8 cellular contexts compared by ENCODE assay signal in the genomic region with DNA sequence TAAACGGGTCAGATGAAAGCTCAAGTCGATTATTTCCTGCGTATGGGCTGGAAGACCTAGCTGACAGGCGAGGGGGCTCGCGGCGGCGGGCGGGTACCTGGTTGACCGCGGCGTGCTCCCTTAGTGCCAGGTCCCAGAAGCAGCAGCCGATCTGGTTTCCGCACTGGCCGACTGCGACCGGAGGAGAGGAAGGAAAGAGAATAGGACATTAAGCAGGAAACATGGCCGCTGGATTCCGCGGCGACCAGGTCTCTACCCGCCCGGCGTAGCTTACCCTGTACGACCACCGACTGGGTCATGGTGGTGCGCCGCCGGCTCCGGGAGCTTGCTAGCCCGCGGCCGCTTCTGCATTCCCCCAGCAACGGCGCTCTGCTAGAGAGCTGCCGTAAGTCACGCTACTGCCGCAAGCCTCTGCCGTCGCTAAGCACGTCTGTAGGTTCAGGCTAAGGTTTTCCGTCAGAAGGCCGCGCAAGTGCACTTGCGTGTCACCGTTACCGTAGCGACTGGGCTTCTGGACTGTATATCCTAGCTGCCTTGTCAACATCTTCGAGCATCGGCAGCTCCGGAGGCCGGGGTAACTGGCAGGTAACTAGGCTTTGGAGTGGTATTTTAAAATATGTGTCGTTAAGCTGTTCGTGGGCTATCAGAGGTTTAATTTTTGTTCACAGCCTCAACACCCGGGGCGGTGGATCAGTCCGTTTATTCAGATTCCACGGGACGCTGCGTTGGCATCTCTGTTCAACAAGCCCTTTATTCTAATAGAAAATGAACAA. TPM values are rescaled to one million over a fixed set of nuclear protein-coding genes. Genes with fewer than 3 reads are reported as not detected.
DNase-seq lines count a peak whose midpoint lies in the region; ATAC-seq and TF ChIP-seq lines count a peak whose summit lies in the region.

A gene with protein sequence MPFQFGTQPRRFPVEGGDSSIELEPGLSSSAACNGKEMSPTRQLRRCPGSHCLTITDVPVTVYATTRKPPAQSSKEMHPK (plus strand): TSS at position 456 of the 773 bp plus-strand sequence. CDS start 11,693 bp downstream, outside the sequence.
A gene with protein sequence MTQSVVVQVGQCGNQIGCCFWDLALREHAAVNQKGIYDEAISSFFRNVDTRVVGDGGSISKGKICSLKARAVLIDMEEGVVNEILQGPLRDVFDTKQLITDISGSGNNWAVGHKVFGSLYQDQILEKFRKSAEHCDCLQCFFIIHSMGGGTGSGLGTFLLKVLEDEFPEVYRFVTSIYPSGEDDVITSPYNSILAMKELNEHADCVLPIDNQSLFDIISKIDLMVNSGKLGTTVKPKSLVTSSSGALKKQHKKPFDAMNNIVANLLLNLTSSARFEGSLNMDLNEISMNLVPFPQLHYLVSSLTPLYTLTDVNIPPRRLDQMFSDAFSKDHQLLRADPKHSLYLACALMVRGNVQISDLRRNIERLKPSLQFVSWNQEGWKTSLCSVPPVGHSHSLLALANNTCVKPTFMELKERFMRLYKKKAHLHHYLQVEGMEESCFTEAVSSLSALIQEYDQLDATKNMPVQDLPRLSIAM (minus strand): TSS at position 347 of the 773 bp plus-strand sequence. CDS start 48 bp downstream, at position 299.

- CTCF ChIA-PET in T-cell (lab: Charles Lee): interaction anchor here (0.5 to 2.9 kb wide), 19 partner anchors 8 to 1211 kb away, joined by 3 to 18 read pairs (median 4); partner anchors contain the start of gene REV3L (in 1 of the 2)

- under 1% methylated on average over 60 of the region's 60 CpGs for WGBS in right cardiac atrium

- TF ChIP-seq CTCF in GM13976 (IDR thresholded peaks at IDR 0.05; ENCODE audit: borderline replicate concordance, control extremely low read depth, extremely low read depth, insufficient read depth, missing control alignments) (no peak), uterus (IDR thresholded peaks at IDR 0.05) (peak in 3 of 4 experiments; percentile 4 to 16 (median 10))

- H3K27me3 ChIP-seq in right cardiac atrium (ENCODE audit: control insufficient read depth, insufficient read depth): no peaks in the 10 kb centered on the region
- no peaks in the 10 kb centered on the region for H3K27me3 ChIP-seq in uterus

- no peaks in the 10 kb centered on the region for H3K36me3 ChIP-seq in uterus

- DNase-seq in GM13976 (ENCODE audit: low spot score) (peak; percentile 87), NCI-H146 (lab: John Stamatoyannopoulos, UW) (peak; percentile 97), T-cell (peak; percentile 69 to 96 (median 90)), right cardiac atrium (peak; percentile 94 to 97 (median 95)), pulmonary artery endothelial cell (ENCODE audit: low read depth, low spot score) (peak; percentile 96), uterus (peak; percentile 90 to 94)

- intact Hi-C loops in right cardiac atrium (cut with DNase I): no loop called here
- intact Hi-C loops in uterus (cut with DNase I; ENCODE audit: low total_unique reads): no loop called here

- H3K27ac Mint-ChIP-seq in T-cell: no peak within 1 kb of the TSS

- no peaks in the 10 kb centered on the region for H3K9me3 ChIP-seq in right cardiac atrium (ENCODE audit: control insufficient read depth, low read length)
- no peaks in the 10 kb centered on the region for H3K9me3 ChIP-seq in uterus

- in situ Hi-C loops in GM13976 (cut with MboI; ENCODE audit: low sequenced_read_pairs, unreplicated experiment): no loop called here

- H3K4me1 ChIP-seq in right cardiac atrium (ENCODE audit: control insufficient read depth, insufficient read depth, low read length) (peaks cover 4% of the 10 kb centered on the region), uterus (no peaks in the 10 kb centered on the region)

- H3K4me1 Mint-ChIP-seq in T-cell: peaks cover 9 to 12% (median 10%) of the 10 kb centered on the region in 3 donors

- H3K9me3 Mint-ChIP-seq in T-cell: no peaks in the 10 kb centered on the region

- H3K27me3 Mint-ChIP-seq in T-cell: peaks cover 11 to 19% of the 10 kb centered on the region in 2 donors

- peak; percentile 98 for ATAC-seq in HG02852 (IDR thresholded peaks at IDR 0.05; ENCODE audit: unreplicated experiment)
- ATAC-seq in T-cell (replicated peaks in 1 of 4): peak; percentile 95 to 97 (median 96)
- peak; percentile 96 to 97 for ATAC-seq in right cardiac atrium

- POLR2A ChIA-PET in T-cell (lab: Charles Lee): interaction anchor here (0.6 to 1.9 kb wide), 18 partner anchors 8 to 1272 kb away, joined by 3 to 9 read pairs (median 4); partner anchors contain the start of genes AMD1 (in 1 of the 2), CDK19 (in 1 of the 2), REV3L (in 1 of the 2) and RPF2 (in 1 of the 2)

- peak within 1 kb of the TSS; percentile 67 for H3K4me3 ChIP-seq in right cardiac atrium (ENCODE audit: low read length)
- H3K4me3 ChIP-seq in uterus: peak within 1 kb of the TSS; percentile 74 to 76

- H3K27ac ChIP-seq in angular gyrus (ENCODE audit: low read depth, low read length) (peak within 1 kb of the TSS; percentile 83), right cardiac atrium (ENCODE audit: low read length) (peak within 1 kb of the TSS; percentile 91), uterus (peak within 1 kb of the TSS; percentile 86)

- no peak within 1 kb of the TSS for H3K4me3 Mint-ChIP-seq in T-cell

- peak; percentile 55 to 89 for TF ChIP-seq POLR2A in uterus (IDR thresholded peaks at IDR 0.05)

- peaks cover 23% of the 10 kb centered on the region for H3K36me3 Mint-ChIP-seq in T-cell

RNA-seq across cellular contexts. Expression of the first gene that starts in this region (rescaled TPM):
- 1 to 10 TPM; 1.2 to 3.7 (median 3.5) TPM for total RNA-seq in T-cell
- 10 to 100 TPM; 60.2 to 77.7 (median 73.1) TPM for total RNA-seq in right cardiac atrium
- 75.2 TPM for polyA plus RNA-seq in right cardiac atrium
- 9.4 and 14.4 TPM in 2 replicates for total RNA-seq in pulmonary artery endothelial cell
- total RNA-seq in uterus: 10 to 100 TPM in 3 of 4 donors, 1 to 10 TPM in 1; 7.2 to 47.6 (median 34.4) TPM

RNA-seq across cellular contexts. Expression of the second gene that starts in this region (rescaled TPM):
- 10 to 100 TPM; 26.8 to 40.9 (median 33.6) TPM for total RNA-seq in T-cell
- total RNA-seq in right cardiac atrium: 10 to 100 TPM; 21.4 to 36.9 (median 29.5) TPM
- 22.7 TPM for polyA plus RNA-seq in right cardiac atrium
- total RNA-seq in pulmonary artery endothelial cell: 14.6 and 23.2 TPM in 2 replicates
- total RNA-seq in uterus: 10 to 100 TPM; 33.6 to 75.1 (median 54.0) TPM

Comparison
In these comparisons a context has a peak if more than half of its experiments do, and no peak if none do; other contexts are left out.
1. Peak in every context shown above with its lines: DNase-seq, ATAC-seq, H3K4me3 ChIP-seq and H3K27ac ChIP-seq.